ENCODE assay signal across 1 cellular context in genomic region chr13:98869408-98870090, GRCh38.
TF ChIP-seq lines count a peak whose summit lies in the region.

No MANE protein-coding gene starts in this region.

TF ChIP-seq in SK-N-SH treated with all-trans-retinoic acid at 6 μM for 48 hours, 23 proteins besides CTCF, POLR2A, EP300 and RAD21 (continued from another document):
- TF ChIP-seq, protein P1, sequence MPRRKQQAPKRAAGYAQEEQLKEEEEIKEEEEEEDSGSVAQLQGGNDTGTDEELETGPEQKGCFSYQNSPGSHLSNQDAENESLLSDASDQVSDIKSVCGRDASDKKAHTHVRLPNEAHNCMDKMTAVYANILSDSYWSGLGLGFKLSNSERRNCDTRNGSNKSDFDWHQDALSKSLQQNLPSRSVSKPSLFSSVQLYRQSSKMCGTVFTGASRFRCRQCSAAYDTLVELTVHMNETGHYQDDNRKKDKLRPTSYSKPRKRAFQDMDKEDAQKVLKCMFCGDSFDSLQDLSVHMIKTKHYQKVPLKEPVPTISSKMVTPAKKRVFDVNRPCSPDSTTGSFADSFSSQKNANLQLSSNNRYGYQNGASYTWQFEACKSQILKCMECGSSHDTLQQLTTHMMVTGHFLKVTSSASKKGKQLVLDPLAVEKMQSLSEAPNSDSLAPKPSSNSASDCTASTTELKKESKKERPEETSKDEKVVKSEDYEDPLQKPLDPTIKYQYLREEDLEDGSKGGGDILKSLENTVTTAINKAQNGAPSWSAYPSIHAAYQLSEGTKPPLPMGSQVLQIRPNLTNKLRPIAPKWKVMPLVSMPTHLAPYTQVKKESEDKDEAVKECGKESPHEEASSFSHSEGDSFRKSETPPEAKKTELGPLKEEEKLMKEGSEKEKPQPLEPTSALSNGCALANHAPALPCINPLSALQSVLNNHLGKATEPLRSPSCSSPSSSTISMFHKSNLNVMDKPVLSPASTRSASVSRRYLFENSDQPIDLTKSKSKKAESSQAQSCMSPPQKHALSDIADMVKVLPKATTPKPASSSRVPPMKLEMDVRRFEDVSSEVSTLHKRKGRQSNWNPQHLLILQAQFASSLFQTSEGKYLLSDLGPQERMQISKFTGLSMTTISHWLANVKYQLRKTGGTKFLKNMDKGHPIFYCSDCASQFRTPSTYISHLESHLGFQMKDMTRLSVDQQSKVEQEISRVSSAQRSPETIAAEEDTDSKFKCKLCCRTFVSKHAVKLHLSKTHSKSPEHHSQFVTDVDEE (CRISPR knock-in tag; IDR thresholded peaks at IDR 0.05): no peak
- TF ChIP-seq TCF4 (CRISPR knock-in tag; IDR thresholded peaks at IDR 0.05; ENCODE audit: borderline replicate concordance): no peak
